ENCODE assay signal across 9 cellular contexts in genomic region chr13:95301947-95302386, GRCh38. TPM values are rescaled to one million over a fixed set of nuclear protein-coding genes. Genes with fewer than 3 reads are reported as not detected.
DNase-seq lines count a peak whose midpoint lies in the region; TF ChIP-seq lines count a peak whose summit lies in the region.
"Had no signal": no experiment of that assay in that cellular context is flagged by ENCODE, and none has a peak within 500 bp of the region (broad histone marks: within the 10 kb centered on the region; RNA-seq: fewer than 3 reads in every experiment).

No MANE protein-coding gene starts in this region.

- H3K36me3 ChIP-seq in SK-N-SH (replicated peaks in 1 of 2; ENCODE audit: control insufficient read depth in 1 of 2, insufficient read depth in 2 of 2, low read length in 1 of 2) (no peaks in the 10 kb centered on the region), esophagus squamous epithelium (no peaks in the 10 kb centered on the region), rectal smooth muscle tissue (ENCODE audit: control insufficient read depth, insufficient read depth, low read length) (no peaks in the 10 kb centered on the region)

- H3K27me3 ChIP-seq in SK-N-SH (ENCODE audit: insufficient read depth) (no peaks in the 10 kb centered on the region), esophagus squamous epithelium (no peaks in the 10 kb centered on the region), rectal smooth muscle tissue (ENCODE audit: control insufficient read depth, insufficient read depth, low read length) (no peaks in the 10 kb centered on the region)

- TF ChIP-seq CTCF in SK-N-SH (IDR thresholded peaks at IDR 0.05) (peak; percentile 28), esophagus squamous epithelium (IDR thresholded peaks at IDR 0.05) (no peak)

- peaks cover 38% of the 10 kb centered on the region for H3K79me2 ChIP-seq in SK-N-SH (ENCODE audit: insufficient read depth)

- H3K9ac ChIP-seq in SK-N-SH (peak overlapping the region; percentile 83; the same call in 1 of the 2 replicates), rectal smooth muscle tissue (ENCODE audit: low read length) (no peak overlapping the region)

- H3F3A ChIP-seq in SK-N-SH (replicated peaks; ENCODE audit: insufficient read depth), result peaks cover 7% of the 10 kb centered on the region

- H3K27ac ChIP-seq in SK-N-SH (ENCODE audit: low read depth in 2 of 2, low read length in 1 of 2) (peak overlapping the region; percentile 58 to 61), esophagus squamous epithelium (peak overlapping the region; percentile 62 to 87 (median 78)), rectal smooth muscle tissue (ENCODE audit: low read depth, low read length) (peak overlapping the region; percentile 81)
- H3K27ac ChIP-seq: epithelial cell of prostate had no signal

- H4K20me1 ChIP-seq in SK-N-SH (ENCODE audit: insufficient read depth), result no peaks in the 10 kb centered on the region

- peak overlapping the region; percentile 99 for H3K4me2 ChIP-seq in SK-N-SH

- peak; percentile 26 for DNase-seq in stimulated activated CD4-positive, alpha-beta T cell treated with anti-CD3 and anti-CD28 coated beads, Interleukin-4, amount 100 ng/mL, for 1 hour
- DNase-seq in stimulated activated CD4-positive, alpha-beta T cell treated with anti-CD3 and anti-CD28 coated beads, Interleukin-15, amount 100 ng/mL, for 24 hours, result no peak
- peak; percentile 79 for DNase-seq in SK-N-SH
- DNase-seq in esophagus squamous epithelium (lab: John Stamatoyannopoulos, UW), result no peak
- DNase-seq in islet precursor cell, result no peak
- DNase-seq in NCI-H1048 (lab: John Stamatoyannopoulos, UW), result no peak
- no peak for DNase-seq in activated gamma-delta T cell treated with Interleukin-2 at 50 U/mL for 16 hours

- H3K9me2 ChIP-seq in SK-N-SH, result no peaks in the 10 kb centered on the region

- H3K9me3 ChIP-seq in SK-N-SH (no peaks in the 10 kb centered on the region), esophagus squamous epithelium (no peaks in the 10 kb centered on the region)

- peak overlapping the region; percentile 97 for H2AFZ ChIP-seq in SK-N-SH (ENCODE audit: low read depth)

- no peak for TF ChIP-seq EP300 in SK-N-SH (IDR thresholded peaks at IDR 0.05; ENCODE audit: borderline replicate concordance in 1 of 2, low read depth in 1 of 2, low read length in 1 of 2)

- CTCF ChIA-PET in SK-N-SH (lab: Yijun Ruan, JAX), result interaction anchor here (0.7 to 13.8 kb wide), 13 partner anchors 8 to 191 kb away, joined by 3 to 157 read pairs (median 3); no protein-coding TSS in a partner anchor

- TF ChIP-seq POLR2A in esophagus squamous epithelium (IDR thresholded peaks at IDR 0.05), result no peak

- TF ChIP-seq RAD21 in SK-N-SH (IDR thresholded peaks at IDR 0.05; ENCODE audit: low read length), result no peak; the same call in 1 of the 2 replicates

- 13% methylated on average over 12 of the region's 14 CpGs for WGBS in SK-N-SH (ENCODE audit: low lambda C conversion rate)
- 12 to 26% methylated on average over 5 to 10 of the region's 14 CpGs for WGBS in esophagus squamous epithelium, 2 donors

- H3K4me3 ChIP-seq in SK-N-SH (ENCODE audit: low read depth in 2 of 2, low read length in 1 of 2) (peak overlapping the region; percentile 66 to 95), esophagus squamous epithelium (peak overlapping the region; percentile 63 to 86 (median 83)), rectal smooth muscle tissue (ENCODE audit: low read length) (peak overlapping the region; percentile 81)

- POLR2A ChIA-PET in SK-N-SH (lab: Yijun Ruan, JAX), result interaction anchor here (0.6 to 1.3 kb wide), 3 partner anchors 46 to 110 kb away, joined by 3 to 5 read pairs (median 3); no protein-coding TSS in a partner anchor

- intact Hi-C loops in esophagus squamous epithelium (cut with DNase I), result no loop called here

- peaks cover 0 to 6% of the 10 kb centered on the region in 2 experiments; a peak in 1 of 4 replicates for H3K4me1 ChIP-seq in SK-N-SH (ENCODE audit: control insufficient read depth in 1 of 2, insufficient read depth in 2 of 2, low read depth in 1 of 2, low read length in 1 of 2)
- peaks cover 0 to 29% (median 4%) of the 10 kb centered on the region in 3 donors for H3K4me1 ChIP-seq in esophagus squamous epithelium
- H3K4me1 ChIP-seq in rectal smooth muscle tissue (ENCODE audit: control insufficient read depth, insufficient read depth, low read length), result no peaks in the 10 kb centered on the region

TF ChIP-seq in SK-N-SH, 30 proteins besides CTCF, POLR2A, EP300 and RAD21:
- TF ChIP-seq, protein P1, sequence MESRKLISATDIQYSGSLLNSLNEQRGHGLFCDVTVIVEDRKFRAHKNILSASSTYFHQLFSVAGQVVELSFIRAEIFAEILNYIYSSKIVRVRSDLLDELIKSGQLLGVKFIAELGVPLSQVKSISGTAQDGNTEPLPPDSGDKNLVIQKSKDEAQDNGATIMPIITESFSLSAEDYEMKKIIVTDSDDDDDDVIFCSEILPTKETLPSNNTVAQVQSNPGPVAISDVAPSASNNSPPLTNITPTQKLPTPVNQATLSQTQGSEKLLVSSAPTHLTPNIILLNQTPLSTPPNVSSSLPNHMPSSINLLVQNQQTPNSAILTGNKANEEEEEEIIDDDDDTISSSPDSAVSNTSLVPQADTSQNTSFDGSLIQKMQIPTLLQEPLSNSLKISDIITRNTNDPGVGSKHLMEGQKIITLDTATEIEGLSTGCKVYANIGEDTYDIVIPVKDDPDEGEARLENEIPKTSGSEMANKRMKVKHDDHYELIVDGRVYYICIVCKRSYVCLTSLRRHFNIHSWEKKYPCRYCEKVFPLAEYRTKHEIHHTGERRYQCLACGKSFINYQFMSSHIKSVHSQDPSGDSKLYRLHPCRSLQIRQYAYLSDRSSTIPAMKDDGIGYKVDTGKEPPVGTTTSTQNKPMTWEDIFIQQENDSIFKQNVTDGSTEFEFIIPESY (IDR thresholded peaks at IDR 0.05; ENCODE audit: borderline replicate concordance, low read depth), result no peak
- TF ChIP-seq PBX3 (IDR thresholded peaks at IDR 0.05) (peak; percentile 3; the same call in 1 of the 2 replicates), NFIC (IDR thresholded peaks at IDR 0.05; ENCODE audit: borderline replicate concordance) (no peak)

RNA-seq across cellular contexts. Expression of gene ABCC4, which starts 0.7 kb away (rescaled TPM):
- 7.8 and 10.3 TPM in 2 replicates for polyA plus RNA-seq in SK-N-SH (2012; rRNA removed)
- 11.5 TPM in 2 replicates for polyA plus RNA-seq in SK-N-SH (2012; cell fraction: cytosol; rRNA removed)
- 6.4 and 13.5 TPM in 2 replicates for polyA plus RNA-seq in SK-N-SH (2012; cell fraction: nucleus; rRNA removed)
- total RNA-seq in esophagus squamous epithelium, result 10 to 100 TPM in 1 of 4 donors, 1 to 10 TPM in 3; 2.5 to 12.6 (median 6.0) TPM

Comparison
In these comparisons a context has a peak if more than half of its experiments do, and no peak if none do; other contexts are left out.
1. DNase-seq: peak in stimulated activated CD4-positive, alpha-beta T cell treated with anti-CD3 and anti-CD28 coated beads, Interleukin-4, amount 100 ng/mL, for 1 hour (single experiment) and SK-N-SH (single experiment); none in stimulated activated CD4-positive, alpha-beta T cell treated with anti-CD3 and anti-CD28 coated beads, Interleukin-15, amount 100 ng/mL, for 24 hours (single experiment), esophagus squamous epithelium (single experiment), islet precursor cell (single experiment), NCI-H1048 (single experiment) and activated gamma-delta T cell treated with Interleukin-2 at 50 U/mL for 16 hours (single experiment).
2. Peak in every context shown above with its lines, with median percentiles within 50 percentile points of each other: H3K27ac ChIP-seq and H3K4me3 ChIP-seq.